8 cellular contexts compared by ENCODE assay signal in genomic region chr1:109090100-109090414, GRCh38. TPM values are rescaled to one million over a fixed set of nuclear protein-coding genes. Genes with fewer than 3 reads are reported as not detected.
DNase-seq lines count a peak whose midpoint lies in the region; ATAC-seq and TF ChIP-seq lines count a peak whose summit lies in the region.
"Not testable (repeated sequence)": the region's sequence is repeated elsewhere in the genome, so short reads cannot be mapped to it uniquely, and the experiment has no call there.

No MANE protein-coding gene starts in this region.

- peak overlapping the region; percentile 89 for H3K9ac ChIP-seq in OCI-LY3 (ENCODE audit: low read length)
- peak overlapping the region; percentile 82 to 89 for H3K9ac ChIP-seq in mucosa of rectum (ENCODE audit: low read depth in 1 of 2, low read length in 2 of 2)
- peak overlapping the region; percentile 84 to 96 (median 96) for H3K9ac ChIP-seq in skeletal muscle tissue (ENCODE audit: low read depth in 1 of 3, low read length in 3 of 3)

- not testable (repeated sequence) for ATAC-seq in GM23338; activated CD8-positive, alpha-beta T cell treated with anti-CD3 and anti-CD28 coated beads, Interleukin-2, amount 10 ng/mL, durations not matched to agents 7 days and 5 days
- peak in 1 of 4 donors; percentile 0 for ATAC-seq in heart left ventricle

- H3K4me3 ChIP-seq in GM23338 (peak overlapping the region; percentile 95), OCI-LY3 (ENCODE audit: low read length) (peak overlapping the region; percentile 99), heart left ventricle (peak overlapping the region; percentile 56 to 95 (median 88)), mucosa of rectum (ENCODE audit: low read length in 2 of 2) (peak overlapping the region; percentile 79 to 80), skeletal muscle tissue (ENCODE audit: low read length in 3 of 3) (peak overlapping the region; percentile 90 to 93 (median 92))

- intact Hi-C loops in heart left ventricle (cut with DNase I), result loop anchor here in 3 of 10 donors (1.0 to 5.0 kb wide), 2 partner anchors 10 to 48 kb away; partner anchors contain the start of gene WDR47 (in 2 of the 3)

- H3K9me3 ChIP-seq in OCI-LY3 (ENCODE audit: insufficient read depth, low read length); heart left ventricle; mucosa of rectum (ENCODE audit: control insufficient read depth in 2 of 2, low read length in 2 of 2); skeletal muscle tissue (ENCODE audit: control insufficient read depth in 3 of 3, low read length in 3 of 3): not testable (repeated sequence)

- H3K27me3 Mint-ChIP-seq in GM23338 (ENCODE audit: insufficient read depth, low read depth, poor library complexity), result peaks cover 16% of the 10 kb centered on the region
- H3K27me3 Mint-ChIP-seq in activated CD8-positive, alpha-beta T cell treated with anti-CD3 and anti-CD28 coated beads, Interleukin-2, amount 10 ng/mL, durations not matched to agents 7 days and 5 days (ENCODE audit: low read depth); chondrocyte (ENCODE audit: low read depth): not testable (repeated sequence)

- POLR2A ChIA-PET in activated CD8-positive, alpha-beta T cell treated with anti-CD3 and anti-CD28 coated beads, Interleukin-2, amount 10 ng/mL, durations not matched to agents 7 days and 5 days (lab: Charles Lee), result interaction anchor here (0.7 to 2.9 kb wide), 8 partner anchors 8 to 394 kb away, joined by 3 to 51 read pairs (median 4); partner anchors contain the start of genes ATXN7L2, CLCC1, TAF13 and WDR47

- H3K9me3 Mint-ChIP-seq in GM23338; activated CD8-positive, alpha-beta T cell treated with anti-CD3 and anti-CD28 coated beads, Interleukin-2, amount 10 ng/mL, durations not matched to agents 7 days and 5 days (ENCODE audit: insufficient read depth); chondrocyte (ENCODE audit: low read depth): not testable (repeated sequence)

- H3K79me2 ChIP-seq in GM23338 (replicated peaks; ENCODE audit: insufficient read depth) (peaks cover 21% of the 10 kb centered on the region), OCI-LY3 (ENCODE audit: low read length) (peaks cover 25% of the 10 kb centered on the region)

- H2AFZ ChIP-seq in GM23338, result peak overlapping the region; percentile 100
- peak overlapping the region; percentile 93 for H2AFZ ChIP-seq in OCI-LY3 (ENCODE audit: low read depth, low read length)

- H3K27ac Mint-ChIP-seq in GM23338, result peak overlapping the region; percentile 94
- peak overlapping the region; percentile 95 for H3K27ac Mint-ChIP-seq in activated CD8-positive, alpha-beta T cell treated with anti-CD3 and anti-CD28 coated beads, Interleukin-2, amount 10 ng/mL, durations not matched to agents 7 days and 5 days
- peak overlapping the region; percentile 97 for H3K27ac Mint-ChIP-seq in chondrocyte (ENCODE audit: unreplicated experiment)

- H3K4me1 ChIP-seq in GM23338 (ENCODE audit: insufficient read depth), result peaks cover 14% of the 10 kb centered on the region
- not testable (repeated sequence) for H3K4me1 ChIP-seq in OCI-LY3 (ENCODE audit: low read length)
- peaks cover 0 to 49% (median 24%) of the 10 kb centered on the region in 12 donors for H3K4me1 ChIP-seq in heart left ventricle
- H3K4me1 ChIP-seq in mucosa of rectum (ENCODE audit: control insufficient read depth in 2 of 2, insufficient read depth in 2 of 2, low read length in 2 of 2), result peaks cover 16 to 17% of the 10 kb centered on the region in 2 donors
- peaks cover 20 to 36% (median 22%) of the 10 kb centered on the region in 3 donors for H3K4me1 ChIP-seq in skeletal muscle tissue (ENCODE audit: control insufficient read depth in 3 of 3, insufficient read depth in 3 of 3, low read length in 3 of 3)

- WGBS in heart left ventricle, 4 donors, result 20 to 46% (median 33%) methylated on average over 21 of the region's 21 CpGs

- H3F3A ChIP-seq in GM23338 (replicated peaks; ENCODE audit: low read depth), result not testable (repeated sequence)

- not testable (repeated sequence) for H3K36me3 ChIP-seq in GM23338 (ENCODE audit: insufficient read depth); OCI-LY3 (replicated peaks; ENCODE audit: low read depth, low read length); skeletal muscle tissue (ENCODE audit: control insufficient read depth in 3 of 3, insufficient read depth in 3 of 3, low read length in 3 of 3)
- H3K36me3 ChIP-seq in heart left ventricle (peaks cover 0 to 25% (median 23%) of the 10 kb centered on the region in 9 donors), mucosa of rectum (ENCODE audit: control insufficient read depth in 2 of 2, insufficient read depth in 2 of 2, low read length in 2 of 2) (peaks cover 8 to 15% of the 10 kb centered on the region in 2 donors)

- DNase-seq in GM23338 (ENCODE audit: low spot score); activated CD8-positive, alpha-beta T cell treated with anti-CD3 and anti-CD28 coated beads, Interleukin-2, amount 10 ng/mL, durations not matched to agents 7 days and 5 days; chondrocyte (ENCODE audit: low spot score): not testable (repeated sequence)
- DNase-seq in heart left ventricle, result peak in 1 of 5 donors; percentile 50

- TF ChIP-seq POLR2A in heart left ventricle (IDR thresholded peaks at IDR 0.05), result not testable (repeated sequence)

- H3K27me3 ChIP-seq in GM23338 (ENCODE audit: insufficient read depth); OCI-LY3 (ENCODE audit: low read depth, low read length); heart left ventricle; mucosa of rectum (ENCODE audit: control insufficient read depth in 2 of 2, insufficient read depth in 2 of 2, low read length in 2 of 2); skeletal muscle tissue (ENCODE audit: control insufficient read depth in 3 of 3, insufficient read depth in 3 of 3, low read length in 3 of 3): not testable (repeated sequence)

- not testable (repeated sequence) for H4K20me1 ChIP-seq in GM23338 (replicated peaks; ENCODE audit: insufficient read depth); OCI-LY3 (ENCODE audit: insufficient read depth, low read length)

- H3K36me3 Mint-ChIP-seq in GM23338 (ENCODE audit: low read depth) (peaks cover 14% of the 10 kb centered on the region), chondrocyte (ENCODE audit: low read depth) (peaks cover 13% of the 10 kb centered on the region)
- H3K36me3 Mint-ChIP-seq in activated CD8-positive, alpha-beta T cell treated with anti-CD3 and anti-CD28 coated beads, Interleukin-2, amount 10 ng/mL, durations not matched to agents 7 days and 5 days (ENCODE audit: low read depth), result peaks cover 23% of the 10 kb centered on the region

- CTCF ChIA-PET in activated CD8-positive, alpha-beta T cell treated with anti-CD3 and anti-CD28 coated beads, Interleukin-2, amount 10 ng/mL, durations not matched to agents 7 days and 5 days (lab: Charles Lee), result interaction anchor here (0.7 to 5.1 kb wide), 7 partner anchors 8 to 62 kb away, joined by 3 to 38 read pairs (median 3); partner anchors contain the start of gene TAF13

- H3K27ac ChIP-seq in 22Rv1 (peak overlapping the region; percentile 96), GM23338 (ENCODE audit: low read depth) (peak overlapping the region; percentile 82), OCI-LY3 (ENCODE audit: low read length) (peak overlapping the region; percentile 82), heart left ventricle (peak overlapping the region; percentile 93 to 99 (median 98)), mucosa of rectum (ENCODE audit: low read depth in 2 of 2, low read length in 2 of 2) (peak overlapping the region; percentile 96 to 97), skeletal muscle tissue (ENCODE audit: low read depth, low read length) (peak overlapping the region; percentile 99)

- H3K4me2 ChIP-seq in GM23338 (peak overlapping the region; percentile 94), OCI-LY3 (ENCODE audit: low read length) (peak overlapping the region; percentile 90)

- peaks cover 22% of the 10 kb centered on the region for H3K4me1 Mint-ChIP-seq in GM23338
- H3K4me1 Mint-ChIP-seq in activated CD8-positive, alpha-beta T cell treated with anti-CD3 and anti-CD28 coated beads, Interleukin-2, amount 10 ng/mL, durations not matched to agents 7 days and 5 days (ENCODE audit: low read depth), result peaks cover 33% of the 10 kb centered on the region
- H3K4me1 Mint-ChIP-seq in chondrocyte (ENCODE audit: low read depth), result peaks cover 39% of the 10 kb centered on the region

- peak overlapping the region; percentile 86 for H3K4me3 Mint-ChIP-seq in GM23338
- peak overlapping the region; percentile 88 for H3K4me3 Mint-ChIP-seq in activated CD8-positive, alpha-beta T cell treated with anti-CD3 and anti-CD28 coated beads, Interleukin-2, amount 10 ng/mL, durations not matched to agents 7 days and 5 days
- peak overlapping the region; percentile 77 for H3K4me3 Mint-ChIP-seq in chondrocyte (ENCODE audit: unreplicated experiment)

- TF ChIP-seq CTCF in 22Rv1 (IDR thresholded peaks at IDR 0.05); GM23338 (conservative IDR thresholded peaks at IDR 0.05; ENCODE audit: low read depth in 2 of 2); OCI-LY3 (IDR thresholded peaks at IDR 0.05; ENCODE audit: low read depth, low read length); chondrocyte (IDR thresholded peaks at IDR 0.05); heart left ventricle (IDR thresholded peaks at IDR 0.05): not testable (repeated sequence)

- H3K9me2 ChIP-seq in GM23338 (ENCODE audit: insufficient read depth), result not testable (repeated sequence)

RNA-seq across cellular contexts. Expression of gene TMEM167B, which starts 0.5 kb away (rescaled TPM):
- 10.7 and 16.0 TPM in 2 replicates for total RNA-seq in GM23338 (2014; rRNA removed; shearing (Covaris generic))
- polyA plus RNA-seq in GM23338 (2016; fragmentation: Nextera tagmentation; extraction: Ambion mirVana) (8.2 and 9.8 TPM in 2 replicates), heart left ventricle (10 to 100 TPM; 10.8 to 27.3 TPM)
- total RNA-seq in activated CD8-positive, alpha-beta T cell treated with anti-CD3 and anti-CD28 coated beads, Interleukin-2, amount 10 ng/mL, durations not matched to agents 7 days and 5 days, result 10 to 100 TPM; 20.8 to 21.2 TPM
- total RNA-seq in chondrocyte (37.2 to 40.3 TPM (median 38.4 TPM) in 3 replicates), heart left ventricle (10 to 100 TPM; 14.1 to 52.9 (median 29.9) TPM), skeletal muscle tissue (20.4 TPM)

RNA-seq across cellular contexts. Expression of gene TAF13, which starts 14.3 kb away (rescaled TPM):
- total RNA-seq in GM23338 (2014; rRNA removed; shearing (Covaris generic)), result 55.8 and 72.4 TPM in 2 replicates
- polyA plus RNA-seq in GM23338 (2016; fragmentation: Nextera tagmentation; extraction: Ambion mirVana) (43.7 and 49.4 TPM in 2 replicates), heart left ventricle (10 to 100 TPM; 38.1 to 83.9 TPM)
- total RNA-seq in activated CD8-positive, alpha-beta T cell treated with anti-CD3 and anti-CD28 coated beads, Interleukin-2, amount 10 ng/mL, durations not matched to agents 7 days and 5 days, result 10 to 100 TPM; 24.5 to 24.6 TPM
- total RNA-seq in chondrocyte (82.9 to 101 TPM (median 87.8 TPM) in 3 replicates), heart left ventricle (10 to 100 TPM; 34.8 to 72.1 (median 55.4) TPM), skeletal muscle tissue (23.0 TPM)

RNA-seq across cellular contexts. Expression of gene ELAPOR1, which starts 23.9 kb away (rescaled TPM):
- 2.1 and 2.4 TPM in 2 replicates for total RNA-seq in GM23338 (2014; rRNA removed; shearing (Covaris generic))
- polyA plus RNA-seq in GM23338 (2016; fragmentation: Nextera tagmentation; extraction: Ambion mirVana) (0.92 and 1.2 TPM in 2 replicates), heart left ventricle (under 1 TPM; 0.04 to 0.11 TPM)
- 1 to 10 TPM; 1.9 to 2.8 TPM for total RNA-seq in activated CD8-positive, alpha-beta T cell treated with anti-CD3 and anti-CD28 coated beads, Interleukin-2, amount 10 ng/mL, durations not matched to agents 7 days and 5 days
- total RNA-seq in chondrocyte (0.46 to 1.2 TPM (median 0.97 TPM) in 3 replicates), heart left ventricle (under 1 TPM in 7 of 9 donors, not detected in 2; 0.11 to 0.83 (median 0.31) TPM), skeletal muscle tissue (under 0.01 TPM)

RNA-seq across cellular contexts. Expression of gene WDR47, which starts 48.2 kb away (rescaled TPM):
- total RNA-seq in GM23338 (2014; rRNA removed; shearing (Covaris generic)), result 5.2 and 9.7 TPM in 2 replicates
- polyA plus RNA-seq in GM23338 (2016; fragmentation: Nextera tagmentation; extraction: Ambion mirVana), result 3.0 and 3.9 TPM in 2 replicates
- 10 to 100 TPM; 13.1 to 14.8 TPM for total RNA-seq in activated CD8-positive, alpha-beta T cell treated with anti-CD3 and anti-CD28 coated beads, Interleukin-2, amount 10 ng/mL, durations not matched to agents 7 days and 5 days
- total RNA-seq in chondrocyte, result 27.0 to 31.8 TPM (median 30.6 TPM) in 3 replicates
- total RNA-seq in heart left ventricle, result 10 to 100 TPM; 12.2 to 22.3 (median 14.9) TPM
- 1 to 10 TPM; 2.6 to 8.5 TPM for polyA plus RNA-seq in heart left ventricle
- total RNA-seq in skeletal muscle tissue, result 13.0 TPM
